ENCODE assay signal across 1 cellular context in genomic region chr15:65516997-65517865, GRCh38.
TF ChIP-seq lines count a peak whose summit lies in the region.

Gene DPP8, minus strand, starts transcription at chr15:65517689. Its CDS starts 5,136 bp downstream, at chr15:65512553.

TF ChIP-seq in K562, 482 proteins besides CTCF, POLR2A, EP300 and RAD21 (continued from another document and continues in another):
- TF ChIP-seq E2F8 (IDR thresholded peaks at IDR 0.05; ENCODE audit: low read depth, partially characterized antibody) (peak; percentile 83), FOXK1 (CRISPR knock-in tag; IDR thresholded peaks at IDR 0.05; ENCODE audit: borderline replicate concordance) (0 out of 2 replicates have a peak, but pooled peaks have one; percentile 13), KLF1 (tag; IDR thresholded peaks at IDR 0.05) (peak; percentile 54), PTBP1 (IDR thresholded peaks at IDR 0.05; ENCODE audit: low read depth, low read length) (no peak), RBM14 (IDR thresholded peaks at IDR 0.05; ENCODE audit: borderline replicate concordance, insufficient read depth, low read depth, low read length) (peak; percentile 39; the same call in 1 of the 2 replicates), NR2C1 (IDR thresholded peaks at IDR 0.05) (peak; percentile 97), NR2C1 (tag; IDR thresholded peaks at IDR 0.05) (peak; percentile 98), USF2 (CRISPR knock-in tag; IDR thresholded peaks at IDR 0.05) (no peak), ZNF609 (CRISPR knock-in tag; IDR thresholded peaks at IDR 0.05; ENCODE audit: borderline replicate concordance) (peak; percentile 85; the same call in 1 of the 2 replicates), NR4A1 (CRISPR knock-in tag; IDR thresholded peaks at IDR 0.05) (no peak; the same call in 1 of the 2 replicates), NR4A1 (tag; IDR thresholded peaks at IDR 0.05) (peak; percentile 47; the same call in 1 of the 2 replicates), ZNF165 (CRISPR knock-in tag; IDR thresholded peaks at IDR 0.05; ENCODE audit: borderline replicate concordance) (no peak), ZNF311 (CRISPR knock-in tag; IDR thresholded peaks at IDR 0.05) (no peak), MEF2D (tag; conservative IDR thresholded peaks at IDR 0.05; ENCODE audit: low read depth) (no peak), SRSF3 (IDR thresholded peaks at IDR 0.05; ENCODE audit: insufficient read depth, low read length) (no peak), ZBTB40 (IDR thresholded peaks at IDR 0.05) (peak; percentile 96), ZBTB40 (CRISPR knock-in tag; IDR thresholded peaks at IDR 0.05) (no peak), TEAD1 (CRISPR knock-in tag; IDR thresholded peaks at IDR 0.05) (peak; percentile 20 to 81; a peak in 2 of 4 replicates), PYGO2 (tag; IDR thresholded peaks at IDR 0.05) (no peak), ARID2 (IDR thresholded peaks at IDR 0.05) (no peak), ZNF121 (CRISPR knock-in tag; conservative IDR thresholded peaks at IDR 0.05) (no peak), NR2C2 (CRISPR knock-in tag; IDR thresholded peaks at IDR 0.05) (peak; percentile 97), NR2C2 (tag; IDR thresholded peaks at IDR 0.05) (peak; percentile 99), HDAC3 (IDR thresholded peaks at IDR 0.05; ENCODE audit: borderline replicate concordance, partially characterized antibody) (no peak), HES1 (IDR thresholded peaks at IDR 0.05; ENCODE audit: low read depth) (no peak), HNRNPL (IDR thresholded peaks at IDR 0.05; ENCODE audit: low read depth, low read length) (peak; percentile 84; the same call in 1 of the 2 replicates), GMEB1 (CRISPR knock-in tag; IDR thresholded peaks at IDR 0.05) (peak; percentile 54), HMGXB4 (CRISPR knock-in tag; IDR thresholded peaks at IDR 0.05) (peak; percentile 93), HNRNPLL (IDR thresholded peaks at IDR 0.05; ENCODE audit: low read depth, low read length, poor library complexity, severe bottlenecking) (peak; percentile 77), NONO (IDR thresholded peaks at IDR 0.05; ENCODE audit: low read depth in 2 of 2, low read length in 1 of 2) (peak; percentile 89 to 90; a peak in 3 of 4 replicates), JUN (IDR thresholded peaks at IDR 0.05; ENCODE audit: borderline replicate concordance, low read depth, low read length) (no peak), JUN (CRISPR knock-in tag; IDR thresholded peaks at IDR 0.05; ENCODE audit: borderline replicate concordance) (peak; percentile 86; the same call in 1 of the 2 replicates), FOXO4 (CRISPR knock-in tag; IDR thresholded peaks at IDR 0.05) (no peak), POLR2B (IDR thresholded peaks at IDR 0.05; ENCODE audit: low read depth, partially characterized antibody) (peak; percentile 88)
